Comparison of ENCODE assay signal across 20 cellular contexts in genomic region chr7:46007194-46007593, GRCh38.
DNase-seq lines count a peak whose midpoint lies in the region; ATAC-seq and TF ChIP-seq lines count a peak whose summit lies in the region.
"Had no signal": no experiment of that assay in that cellular context is flagged by ENCODE, and none has a peak within 500 bp of the region (broad histone marks: within the 10 kb centered on the region; RNA-seq: fewer than 3 reads in every experiment).

No MANE protein-coding gene starts in this region.

- H3K4me1 ChIP-seq in mammary epithelial cell (ENCODE audit: insufficient read depth, low read length) (peaks cover 43% of the 10 kb centered on the region), breast epithelium (no peaks in the 10 kb centered on the region), stomach (no peaks in the 10 kb centered on the region)
- H3K4me1 ChIP-seq: SJCRH30 had no signal

- H3K9me3 ChIP-seq in mammary epithelial cell (replicated peaks; ENCODE audit: insufficient read depth, low read length) (peaks cover 5% of the 10 kb centered on the region), breast epithelium (peaks cover 0 to 4% of the 10 kb centered on the region in 2 donors), stomach (peaks cover 0 to 4% (median 0%) of the 10 kb centered on the region in 4 donors)
- H3K9me3 ChIP-seq: SJCRH30 had no signal

- peak overlapping the region; percentile 43 for H3K27ac ChIP-seq in mammary epithelial cell (ENCODE audit: insufficient read depth, low read depth, low read length)
- no peak overlapping the region for H3K27ac ChIP-seq in breast epithelium
- no peak overlapping the region for H3K27ac ChIP-seq in stomach
- H3K27ac ChIP-seq: HL-60, RWPE1, SJCRH30 had no signal

- H3K4me3 ChIP-seq in mammary epithelial cell (replicated peaks in 1 of 3; ENCODE audit: insufficient read depth in 1 of 3, low read depth in 2 of 3, low read length in 3 of 3) (no peak overlapping the region), breast epithelium (no peak overlapping the region), stomach (no peak overlapping the region)
- H3K4me3 ChIP-seq: K562, SJCRH30 had no signal

- no peak for TF ChIP-seq POLR2A in breast epithelium (IDR thresholded peaks at IDR 0.05)
- TF ChIP-seq POLR2A in stomach (IDR thresholded peaks at IDR 0.05): no peak

- no peaks in the 10 kb centered on the region for H3K27me3 ChIP-seq in mammary epithelial cell (ENCODE audit: insufficient read depth, low read length)
- no peaks in the 10 kb centered on the region for H3K27me3 ChIP-seq in breast epithelium
- H3K27me3 ChIP-seq in stomach: no peaks in the 10 kb centered on the region
- H3K27me3 ChIP-seq: SJCRH30 had no signal

- CTCF ChIA-PET in mammary epithelial cell (lab: Charles Lee; ENCODE audit: low non-redundant PET): no interaction called here

- in situ Hi-C loops in mammary epithelial cell (cut with MboI; ENCODE audit: low sequenced_read_pairs in 2 of 2): no loop called here

- H2AFZ ChIP-seq in mammary epithelial cell (ENCODE audit: low read depth, low read length): peak overlapping the region; percentile 8

- TF ChIP-seq CTCF in mammary epithelial cell (conservative IDR thresholded peaks at IDR 0.05 in 1 of 2, IDR thresholded peaks at IDR 0.05 in 1 of 2; ENCODE audit: extremely low read depth in 1 of 2, insufficient read depth in 1 of 2, low read depth in 1 of 2, low read length in 2 of 2): no peak
- no peak for TF ChIP-seq CTCF in breast epithelium (IDR thresholded peaks at IDR 0.05)
- no peak for TF ChIP-seq CTCF in stomach (IDR thresholded peaks at IDR 0.05)

- intact Hi-C loops in mammary epithelial cell (cut with micrococcal nuclease): loop anchor here (5.0 kb wide), 1 partner anchor 285 kb away; no protein-coding TSS in a partner anchor
- intact Hi-C loops in breast epithelium (cut with DNase I; ENCODE audit: low total_unique reads): no loop called here
- intact Hi-C loops in stomach (cut with DNase I; ENCODE audit: low total_unique reads): no loop called here

- H3K79me2 ChIP-seq in mammary epithelial cell (ENCODE audit: insufficient read depth, low read length): no peaks in the 10 kb centered on the region

- no peak overlapping the region for H3K4me2 ChIP-seq in mammary epithelial cell (ENCODE audit: insufficient read depth, low read depth, low read length)

- H3K9ac ChIP-seq in mammary epithelial cell (ENCODE audit: insufficient read depth, low read length): no peak overlapping the region

- dilution Hi-C loops in mammary epithelial cell (cut with HindIII; ENCODE audit: low sequenced_read_pairs): loop anchor here (10.0 kb wide), 1 partner anchor 82 kb away; the partner anchor contains the start of gene IGFBP3

- ATAC-seq in SK-N-SH treated with all-trans-retinoic acid at 6 μM for 48 hours (no peak; the same call in 2 of the 3 replicates), HG02763 (IDR thresholded peaks at IDR 0.05; ENCODE audit: unreplicated experiment) (no peak)
- ATAC-seq: K562 had no signal

- H3K36me3 ChIP-seq in mammary epithelial cell (ENCODE audit: insufficient read depth, low read length) (no peaks in the 10 kb centered on the region), breast epithelium (no peaks in the 10 kb centered on the region), stomach (no peaks in the 10 kb centered on the region)
- H3K36me3 ChIP-seq: SJCRH30 had no signal

- TF ChIP-seq EP300 in stomach (IDR thresholded peaks at IDR 0.05): no peak

- WGBS in mammary epithelial cell (ENCODE audit: low coverage, missing lambda C conversion rate): 19% methylated on average over 2 of the region's 2 CpGs
- 69 to 81% (median 71%) methylated on average over 2 of the region's 2 CpGs for WGBS in stomach, 5 donors

- no TSS peak for BruUV-seq in mammary epithelial cell (replicated peaks; lab: Mats Ljungman, UMichigan)

- DNase-seq in mammary epithelial cell (peak; percentile 86), breast epithelium (ENCODE audit: low spot score in 2 of 2) (no peak), iris pigment epithelial cell (ENCODE audit: low read depth) (peak; percentile 22), midbrain (lab: John Stamatoyannopoulos, UW) (no peak), GOT3 (lab: John Stamatoyannopoulos, UW) (no peak), stomach (no peak)
- DNase-seq: 8988T; CD4-positive, alpha-beta memory T cell; DMS79 treated with DMSO at 0.1 percent for 48 hours; H9; NCI-H1048; NCI-H2107; NCI-H2227 treated with DMSO at 0.1 percent for 48 hours; NCI-H69; SJCRH30 had no signal

- H4K20me1 ChIP-seq in mammary epithelial cell (ENCODE audit: insufficient read depth, low read length): no peaks in the 10 kb centered on the region

TF ChIP-seq in SK-N-SH treated with all-trans-retinoic acid at 6 μM for 48 hours, 23 proteins besides CTCF, POLR2A, EP300 and RAD21:
- TF ChIP-seq ZFP30 (CRISPR knock-in tag; IDR thresholded peaks at IDR 0.05) (no peak), TOX (CRISPR knock-in tag; IDR thresholded peaks at IDR 0.05; ENCODE audit: borderline replicate concordance) (0 out of 2 replicates have a peak, but pooled peaks have one; percentile 31)

Comparison
In these comparisons a context has a peak if more than half of its experiments do, and no peak if none do; other contexts are left out.
1. DNase-seq: peak in mammary epithelial cell (single experiment) and iris pigment epithelial cell (single experiment); none in breast epithelium (0 of 2), midbrain (single experiment), GOT3 (single experiment) and stomach (single experiment).